26 cellular contexts compared by ENCODE assay signal in genomic region chr7:80183900-80184685, GRCh38. TPM values are rescaled to one million over a fixed set of nuclear protein-coding genes. Genes with fewer than 3 reads are reported as not detected.
DNase-seq lines count a peak whose midpoint lies in the region; ATAC-seq and TF ChIP-seq lines count a peak whose summit lies in the region.
"Had no signal": no experiment of that assay in that cellular context is flagged by ENCODE, and none has a peak within 500 bp of the region (broad histone marks: within the 10 kb centered on the region; RNA-seq: fewer than 3 reads in every experiment).

No MANE protein-coding gene starts in this region.

- H3K4me3 ChIP-seq in mammary epithelial cell (replicated peaks in 1 of 3; ENCODE audit: insufficient read depth in 1 of 3, low read depth in 2 of 3, low read length in 3 of 3) (no peak overlapping the region), fibroblast of mammary gland (ENCODE audit: control insufficient read depth, low read depth, low read length) (no peak overlapping the region)
- H3K4me3 ChIP-seq: colonic mucosa, GM12878, GM23248, Peyer's patch, sigmoid colon, SJSA1, testis had no signal

- DNase-seq in MCF 10A (ENCODE audit: unreplicated experiment) (peak; percentile 31), mammary epithelial cell (no peak), WTC11 (ENCODE audit: low spot score) (peak; percentile 11), fibroblast of mammary gland (ENCODE audit: low read depth) (peak; percentile 53), left colon (no peak)
- DNase-seq: activated B cell treated with CpG ODN at 0.5 μM for 24 hours; activated CD4-positive, alpha-beta memory T cell treated with anti-CD3 and anti-CD28 coated beads, Interleukin-2, amount 10 ng/mL, durations not matched to agents 7 days and 5 days; activated naive CD4-positive, alpha-beta T cell treated with anti-CD3 and anti-CD28 coated beads, Interleukin-2, amount 50 U/mL, for 16 hours; colonic mucosa; GM23248; hippocampal formation; kidney; naive thymus-derived CD8-positive, alpha-beta T cell; NCI-H1417; NCI-H510A treated with DMSO at 0.1 percent for 48 hours; NK-92 treated with Interleukin-12 subunit alpha and Interleukin-12 subunit beta, amount 100 ng/mL, for 24 hours; Peyer's patch; sigmoid colon; testis had no signal

- H3K9me3 ChIP-seq in mammary epithelial cell (replicated peaks; ENCODE audit: insufficient read depth, low read length): no peaks in the 10 kb centered on the region
- H3K9me3 ChIP-seq: colonic mucosa, sigmoid colon, SJSA1, testis had no signal

- no peaks in the 10 kb centered on the region for H3K27me3 ChIP-seq in mammary epithelial cell (ENCODE audit: insufficient read depth, low read length)
- H3K27me3 ChIP-seq: colonic mucosa, Peyer's patch, sigmoid colon, SJSA1, testis had no signal

- H3K9ac ChIP-seq in mammary epithelial cell (ENCODE audit: insufficient read depth, low read length): no peak overlapping the region
- H3K9ac ChIP-seq: GM23248, parathyroid adenoma had no signal

- H3K4me2 ChIP-seq in mammary epithelial cell (ENCODE audit: insufficient read depth, low read depth, low read length): no peak overlapping the region

- peaks cover 19% of the 10 kb centered on the region for H3K4me1 Mint-ChIP-seq in MCF 10A (ENCODE audit: insufficient read depth, unreplicated experiment)
- H3K4me1 Mint-ChIP-seq in WTC11: peaks cover 90% of the 10 kb centered on the region
- H3K4me1 Mint-ChIP-seq: activated B cell treated with CpG ODN at 0.5 μM for 24 hours; activated CD4-positive, alpha-beta memory T cell treated with anti-CD3 and anti-CD28 coated beads, Interleukin-2, amount 10 ng/mL, durations not matched to agents 7 days and 5 days; memory B cell had no signal

- H3K27ac ChIP-seq in mammary epithelial cell (ENCODE audit: insufficient read depth, low read depth, low read length) (no peak overlapping the region), temporal lobe (ENCODE audit: low read depth, low read length) (peak overlapping the region; percentile 99)
- H3K27ac ChIP-seq: colonic mucosa, GM23248, parathyroid adenoma, Peyer's patch, sigmoid colon, SJSA1, testis had no signal

- H3K36me3 Mint-ChIP-seq in MCF 10A (ENCODE audit: insufficient read depth, unreplicated experiment) (no peaks in the 10 kb centered on the region), WTC11 (no peaks in the 10 kb centered on the region)
- H3K36me3 Mint-ChIP-seq: memory B cell; naive thymus-derived CD8-positive, alpha-beta T cell had no signal

- ATAC-seq in WTC11 (peak; percentile 32), HG03439 (IDR thresholded peaks at IDR 0.05; ENCODE audit: unreplicated experiment) (no peak), left colon (no peak), GM19324 (IDR thresholded peaks at IDR 0.05; ENCODE audit: low FRiP score, unreplicated experiment) (no peak)
- ATAC-seq: GM12878 had no signal

- WGBS in mammary epithelial cell (ENCODE audit: low coverage, missing lambda C conversion rate): 87% methylated on average over 15 of the region's 15 CpGs

- CTCF ChIA-PET in MCF 10A (lab: Yijun Ruan, JAX): interaction anchor here (0.6 to 0.9 kb wide), 2 partner anchors 30 to 70 kb away, joined by 3 read pairs; no protein-coding TSS in a partner anchor
- CTCF ChIA-PET in mammary epithelial cell (lab: Charles Lee; ENCODE audit: low non-redundant PET): no interaction called here
- CTCF ChIA-PET in WTC11 (lab: Charles Lee): no interaction called here

- no peak overlapping the region for H3K4me3 Mint-ChIP-seq in MCF 10A (ENCODE audit: unreplicated experiment)
- H3K4me3 Mint-ChIP-seq in WTC11: peak overlapping the region; percentile 22; the same call in 1 of the 2 replicates
- H3K4me3 Mint-ChIP-seq: activated B cell treated with CpG ODN at 0.5 μM for 24 hours; activated CD4-positive, alpha-beta memory T cell treated with anti-CD3 and anti-CD28 coated beads, Interleukin-2, amount 10 ng/mL, durations not matched to agents 7 days and 5 days; memory B cell had no signal

- BruUV-seq in MCF 10A (replicated peaks; lab: Mats Ljungman, UMichigan) (no TSS peak), mammary epithelial cell (replicated peaks; lab: Mats Ljungman, UMichigan) (no TSS peak)

- H3K27ac Mint-ChIP-seq in MCF 10A (ENCODE audit: low read depth, unreplicated experiment) (no peak overlapping the region), WTC11 (peak overlapping the region; percentile 91)
- H3K27ac Mint-ChIP-seq: activated B cell treated with CpG ODN at 0.5 μM for 24 hours; activated CD4-positive, alpha-beta memory T cell treated with anti-CD3 and anti-CD28 coated beads, Interleukin-2, amount 10 ng/mL, durations not matched to agents 7 days and 5 days; memory B cell had no signal

- TF ChIP-seq CTCF in MCF 10A (IDR thresholded peaks at IDR 0.05; ENCODE audit: unreplicated experiment) (no peak), mammary epithelial cell (conservative IDR thresholded peaks at IDR 0.05 in 1 of 2, IDR thresholded peaks at IDR 0.05 in 1 of 2; ENCODE audit: extremely low read depth in 1 of 2, insufficient read depth in 1 of 2, low read depth in 1 of 2, low read length in 2 of 2) (no peak), WTC11 (IDR thresholded peaks at IDR 0.05) (no peak), fibroblast of mammary gland (conservative IDR thresholded peaks at IDR 0.05; ENCODE audit: control insufficient read depth, insufficient read depth, low read depth, low read length) (no peak)

- H3K79me2 ChIP-seq in mammary epithelial cell (ENCODE audit: insufficient read depth, low read length): peaks cover 93% of the 10 kb centered on the region

- in situ Hi-C loops in mammary epithelial cell (cut with MboI; ENCODE audit: low sequenced_read_pairs in 2 of 2): no loop called here

- H3K27me3 Mint-ChIP-seq in MCF 10A (ENCODE audit: insufficient read depth, unreplicated experiment) (no peaks in the 10 kb centered on the region), WTC11 (ENCODE audit: low read depth) (no peaks in the 10 kb centered on the region)
- H3K27me3 Mint-ChIP-seq: activated B cell treated with CpG ODN at 0.5 μM for 24 hours; activated CD4-positive, alpha-beta memory T cell treated with anti-CD3 and anti-CD28 coated beads, Interleukin-2, amount 10 ng/mL, durations not matched to agents 7 days and 5 days; memory B cell; naive thymus-derived CD8-positive, alpha-beta T cell had no signal

- no peaks in the 10 kb centered on the region for H3K36me3 ChIP-seq in mammary epithelial cell (ENCODE audit: insufficient read depth, low read length)
- H3K36me3 ChIP-seq: colonic mucosa, Peyer's patch, sigmoid colon had no signal

- POLR2A ChIA-PET in MCF 10A (lab: Yijun Ruan, JAX): no interaction called here
- POLR2A ChIA-PET in WTC11 (lab: Charles Lee): no interaction called here

- dilution Hi-C loops in mammary epithelial cell (cut with HindIII; ENCODE audit: low sequenced_read_pairs): no loop called here

- H3K4me1 ChIP-seq in mammary epithelial cell (ENCODE audit: insufficient read depth, low read length): peaks cover 5% of the 10 kb centered on the region
- H3K4me1 ChIP-seq: colonic mucosa, parathyroid adenoma, Peyer's patch, testis had no signal

- H4K20me1 ChIP-seq in mammary epithelial cell (ENCODE audit: insufficient read depth, low read length): peaks cover 2% of the 10 kb centered on the region

- no peaks in the 10 kb centered on the region for H3K9me3 Mint-ChIP-seq in MCF 10A (ENCODE audit: unreplicated experiment)
- no peaks in the 10 kb centered on the region for H3K9me3 Mint-ChIP-seq in WTC11
- H3K9me3 Mint-ChIP-seq: activated B cell treated with CpG ODN at 0.5 μM for 24 hours had no signal

- intact Hi-C loops in MCF 10A (cut with micrococcal nuclease): no loop called here
- intact Hi-C loops in mammary epithelial cell (cut with micrococcal nuclease): no loop called here
- intact Hi-C loops in left colon (cut with DNase I, micrococcal nuclease): no loop called here

- H2AFZ ChIP-seq in mammary epithelial cell (ENCODE audit: low read depth, low read length): no peak overlapping the region
- H2AFZ ChIP-seq: GM23248, parathyroid adenoma had no signal

TF ChIP-seq in WTC11, 78 proteins besides CTCF, POLR2A, EP300 and RAD21 (continues in another document):
- TF ChIP-seq SMAD3 (CRISPR knock-in tag; IDR thresholded peaks at IDR 0.05; ENCODE audit: borderline replicate concordance): no peak
- no peak for TF ChIP-seq JAZF1 (CRISPR knock-in tag; IDR thresholded peaks at IDR 0.05)
- no peak for TF ChIP-seq ZMAT4 (CRISPR knock-in tag; IDR thresholded peaks at IDR 0.05)
- no peak for TF ChIP-seq ZNF281 (CRISPR knock-in tag; IDR thresholded peaks at IDR 0.05)

RNA-seq across cellular contexts. Expression of gene GNAI1, which starts 49.5 kb away (rescaled TPM):
- total RNA-seq in MCF 10A (2022) (27.6 and 30.4 TPM in 2 replicates), mammary epithelial cell (10 to 100 TPM; 39.6 to 39.8 TPM), WTC11 (2021) (26.7 to 31.0 TPM (median 31.0 TPM) in 3 replicates), temporal lobe (161 TPM), left colon (10 to 100 TPM; 22.9 to 31.7 TPM)
- polyA plus RNA-seq in mammary epithelial cell: 26.8 TPM
- polyA minus RNA-seq in mammary epithelial cell: 17.4 TPM
- total RNA-seq: activated CD4-positive, alpha-beta memory T cell treated with anti-CD3 and anti-CD28 coated beads, Interleukin-2, amount 10 ng/mL, durations not matched to agents 7 days and 5 days; GM12878 had no signal
- polyA plus RNA-seq: GM12878 had no signal

Comparison
In these comparisons a context has a peak if more than half of its experiments do, and no peak if none do; other contexts are left out.
1. DNase-seq: peak in MCF 10A (single experiment), WTC11 (single experiment) and fibroblast of mammary gland (single experiment); none in mammary epithelial cell (single experiment) and left colon (0 of 2).